ENCODE assay signal across 1 cellular context in the genomic region with DNA sequence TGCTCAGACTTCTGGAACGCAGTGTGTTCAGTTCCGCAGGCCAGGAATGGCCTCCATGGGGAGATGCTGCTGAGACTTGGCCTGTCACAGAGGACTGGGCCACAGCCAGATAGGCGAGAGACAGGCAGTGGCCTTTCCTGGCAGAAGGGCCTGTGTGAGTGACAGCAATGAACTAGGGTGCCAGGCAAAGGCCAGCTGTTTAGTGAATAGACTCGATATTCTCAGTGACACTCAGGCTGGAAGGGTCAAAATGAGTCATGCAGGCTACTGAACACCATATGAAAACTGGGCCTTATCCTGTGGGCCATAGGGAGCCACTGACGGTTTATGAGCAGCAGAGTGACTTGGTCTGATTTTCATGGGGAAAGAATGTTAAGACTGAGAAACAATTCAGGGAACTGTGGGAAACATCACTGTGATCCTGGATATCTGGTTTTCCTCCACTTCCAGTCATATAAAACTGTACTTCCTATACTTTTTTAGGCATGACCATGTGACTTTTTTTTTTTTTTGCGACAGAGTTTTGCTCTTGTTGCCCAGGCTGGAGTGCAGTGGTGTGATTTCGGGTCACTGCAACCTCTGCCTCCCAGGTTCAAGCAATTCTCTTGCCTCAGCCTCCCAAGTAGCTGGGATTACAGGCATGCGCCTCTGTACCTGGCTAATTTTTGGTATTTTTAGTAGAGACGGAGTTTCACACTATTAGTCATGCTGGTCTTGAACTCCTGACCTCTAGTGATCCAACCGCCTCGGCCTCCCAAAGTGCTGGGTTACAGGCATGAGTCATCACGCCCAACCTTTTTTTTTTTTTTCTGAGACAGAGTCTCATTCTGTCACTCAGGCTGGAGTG.
A peak's percentile ranks its signal among the peaks of the same experiment; 100 is the strongest.
TF ChIP-seq lines count a peak whose summit lies in the region.

No MANE protein-coding gene starts in this region.

TF ChIP-seq in HepG2, 621 proteins besides CTCF, POLR2A, EP300 and RAD21 (continued from another document and continues in another):
- TF ChIP-seq, protein P1, sequence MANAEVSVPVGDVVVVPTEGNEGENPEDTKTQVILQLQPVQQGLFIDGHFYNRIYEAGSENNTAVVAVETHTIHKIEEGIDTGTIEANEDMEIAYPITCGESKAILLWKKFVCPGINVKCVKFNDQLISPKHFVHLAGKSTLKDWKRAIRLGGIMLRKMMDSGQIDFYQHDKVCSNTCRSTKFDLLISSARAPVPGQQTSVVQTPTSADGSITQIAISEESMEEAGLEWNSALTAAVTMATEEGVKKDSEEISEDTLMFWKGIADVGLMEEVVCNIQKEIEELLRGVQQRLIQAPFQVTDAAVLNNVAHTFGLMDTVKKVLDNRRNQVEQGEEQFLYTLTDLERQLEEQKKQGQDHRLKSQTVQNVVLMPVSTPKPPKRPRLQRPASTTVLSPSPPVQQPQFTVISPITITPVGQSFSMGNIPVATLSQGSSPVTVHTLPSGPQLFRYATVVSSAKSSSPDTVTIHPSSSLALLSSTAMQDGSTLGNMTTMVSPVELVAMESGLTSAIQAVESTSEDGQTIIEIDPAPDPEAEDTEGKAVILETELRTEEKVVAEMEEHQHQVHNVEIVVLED (CRISPR knock-in tag; IDR thresholded peaks at IDR 0.05; ENCODE audit: borderline replicate concordance), result no peak
- TF ChIP-seq DNMT1 (CRISPR knock-in tag; IDR thresholded peaks at IDR 0.05), result no peak
- TF ChIP-seq, protein P2, sequence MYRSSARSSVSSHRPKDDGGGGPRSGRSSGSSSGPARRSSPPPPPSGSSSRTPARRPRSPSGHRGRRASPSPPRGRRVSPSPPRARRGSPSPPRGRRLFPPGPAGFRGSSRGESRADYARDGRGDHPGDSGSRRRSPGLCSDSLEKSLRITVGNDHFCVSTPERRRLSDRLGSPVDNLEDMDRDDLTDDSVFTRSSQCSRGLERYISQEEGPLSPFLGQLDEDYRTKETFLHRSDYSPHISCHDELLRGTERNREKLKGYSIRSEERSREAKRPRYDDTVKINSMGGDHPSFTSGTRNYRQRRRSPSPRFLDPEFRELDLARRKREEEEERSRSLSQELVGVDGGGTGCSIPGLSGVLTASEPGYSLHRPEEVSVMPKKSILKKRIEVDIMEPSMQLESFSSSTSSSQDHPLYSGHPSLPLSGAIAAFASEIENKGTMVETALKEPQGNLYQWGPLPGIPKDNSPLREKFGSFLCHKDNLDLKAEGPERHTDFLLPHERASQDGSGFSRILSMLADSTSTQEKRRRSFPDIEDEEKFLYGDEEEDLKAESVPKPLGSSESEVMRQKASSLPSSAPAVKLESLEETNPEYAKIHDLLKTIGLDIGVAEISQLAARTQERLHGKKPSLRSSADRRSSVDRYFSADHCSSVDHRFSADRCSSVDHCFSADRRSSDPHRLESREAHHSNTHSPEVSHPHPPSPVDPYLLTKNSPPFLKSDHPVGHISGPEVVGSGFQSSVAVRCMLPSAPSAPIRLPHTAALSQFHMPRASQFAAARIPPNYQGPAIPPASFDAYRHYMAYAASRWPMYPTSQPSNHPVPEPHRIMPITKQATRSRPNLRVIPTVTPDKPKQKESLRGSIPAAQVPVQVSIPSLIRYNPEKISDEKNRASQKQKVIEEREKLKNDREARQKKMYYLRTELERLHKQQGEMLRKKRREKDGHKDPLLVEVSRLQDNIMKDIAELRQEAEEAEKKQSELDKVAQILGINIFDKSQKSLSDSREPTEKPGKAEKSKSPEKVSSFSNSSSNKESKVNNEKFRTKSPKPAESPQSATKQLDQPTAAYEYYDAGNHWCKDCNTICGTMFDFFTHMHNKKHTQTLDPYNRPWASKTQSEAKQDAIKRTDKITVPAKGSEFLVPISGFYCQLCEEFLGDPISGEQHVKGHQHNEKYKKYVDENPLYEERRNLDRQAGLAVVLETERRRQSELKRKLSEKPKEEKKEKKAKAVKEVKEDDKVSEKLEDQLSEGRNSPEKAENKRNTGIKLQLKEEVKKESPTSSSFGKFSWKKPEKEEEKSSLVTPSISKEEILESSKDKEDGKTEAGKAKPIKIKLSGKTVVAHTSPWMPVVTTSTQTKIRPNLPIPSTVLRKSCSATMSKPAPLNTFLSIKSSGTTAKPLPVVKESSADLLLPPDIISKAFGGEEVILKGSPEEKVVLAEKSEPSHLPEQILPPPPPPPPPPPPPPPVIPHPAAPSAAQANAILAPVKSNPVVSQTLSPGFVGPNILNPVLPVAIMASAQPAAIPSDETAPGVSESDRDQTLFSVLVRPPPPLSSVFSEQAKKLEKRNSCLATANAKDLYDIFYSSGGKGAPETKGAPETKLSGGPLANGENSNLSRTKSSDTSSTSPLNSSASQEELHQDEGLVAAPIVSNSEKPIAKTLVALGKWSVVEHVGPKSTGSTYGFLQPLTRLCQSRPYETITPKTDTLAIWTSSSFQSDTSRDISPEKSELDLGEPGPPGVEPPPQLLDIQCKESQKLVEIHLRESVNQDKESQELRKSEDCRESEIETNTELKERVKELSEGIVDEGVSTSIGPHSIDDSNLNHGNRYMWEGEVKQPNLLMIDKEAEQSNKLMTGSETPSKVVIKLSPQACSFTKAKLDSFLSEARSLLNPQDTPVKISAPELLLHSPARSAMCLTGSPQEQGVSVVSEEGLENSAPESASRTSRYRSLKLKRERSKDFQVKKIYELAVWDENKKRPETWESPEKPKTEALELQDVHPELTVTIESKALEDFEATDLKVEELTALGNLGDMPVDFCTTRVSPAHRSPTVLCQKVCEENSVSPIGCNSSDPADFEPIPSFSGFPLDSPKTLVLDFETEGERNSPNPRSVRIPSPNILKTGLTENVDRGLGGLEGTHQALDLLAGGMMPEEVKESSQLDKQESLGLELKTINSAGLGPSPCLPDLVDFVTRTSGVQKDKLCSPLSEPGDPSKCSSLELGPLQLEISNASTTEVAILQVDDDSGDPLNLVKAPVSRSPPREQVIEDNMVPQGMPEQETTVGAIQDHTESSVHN (CRISPR knock-in tag; IDR thresholded peaks at IDR 0.05), result no peak
- TF ChIP-seq ZNF235 (CRISPR knock-in tag; IDR thresholded peaks at IDR 0.05; ENCODE audit: borderline replicate concordance), result no peak
- no peak for TF ChIP-seq GPN1 (CRISPR knock-in tag; IDR thresholded peaks at IDR 0.05; ENCODE audit: borderline replicate concordance)
- TF ChIP-seq, protein P3, sequence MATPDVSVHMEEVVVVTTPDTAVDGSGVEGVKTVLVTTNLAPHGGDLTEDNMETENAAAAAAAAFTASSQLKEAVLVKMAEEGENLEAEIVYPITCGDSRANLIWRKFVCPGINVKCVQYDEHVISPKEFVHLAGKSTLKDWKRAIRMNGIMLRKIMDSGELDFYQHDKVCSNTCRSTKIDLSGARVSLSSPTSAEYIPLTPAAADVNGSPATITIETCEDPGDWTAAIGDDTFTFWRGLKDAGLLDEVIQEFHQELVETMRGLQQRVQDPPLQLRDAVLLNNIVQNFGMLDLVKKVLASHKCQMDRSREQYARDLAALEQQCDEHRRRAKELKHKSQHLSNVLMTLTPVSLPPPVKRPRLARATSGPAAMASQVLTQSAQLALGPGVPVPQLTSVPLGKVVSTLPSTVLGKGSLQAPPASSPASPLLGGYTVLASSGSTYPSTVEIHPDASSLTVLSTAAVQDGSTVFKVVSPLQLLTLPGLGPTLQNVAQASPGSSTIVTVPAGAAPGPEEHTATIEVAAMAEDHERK (CRISPR knock-in tag; IDR thresholded peaks at IDR 0.05; ENCODE audit: low read depth), result no peak
- TF ChIP-seq GZF1 (CRISPR knock-in tag; IDR thresholded peaks at IDR 0.05), result no peak
- TF ChIP-seq, protein P4, sequence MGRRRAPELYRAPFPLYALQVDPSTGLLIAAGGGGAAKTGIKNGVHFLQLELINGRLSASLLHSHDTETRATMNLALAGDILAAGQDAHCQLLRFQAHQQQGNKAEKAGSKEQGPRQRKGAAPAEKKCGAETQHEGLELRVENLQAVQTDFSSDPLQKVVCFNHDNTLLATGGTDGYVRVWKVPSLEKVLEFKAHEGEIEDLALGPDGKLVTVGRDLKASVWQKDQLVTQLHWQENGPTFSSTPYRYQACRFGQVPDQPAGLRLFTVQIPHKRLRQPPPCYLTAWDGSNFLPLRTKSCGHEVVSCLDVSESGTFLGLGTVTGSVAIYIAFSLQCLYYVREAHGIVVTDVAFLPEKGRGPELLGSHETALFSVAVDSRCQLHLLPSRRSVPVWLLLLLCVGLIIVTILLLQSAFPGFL (CRISPR knock-in tag; IDR thresholded peaks at IDR 0.05), result no peak
- no peak; the same call in 1 of the 2 replicates for TF ChIP-seq ZMYM4 (CRISPR knock-in tag; IDR thresholded peaks at IDR 0.05)
- no peak for TF ChIP-seq ARNT (IDR thresholded peaks at IDR 0.05)
- TF ChIP-seq, protein P5, sequence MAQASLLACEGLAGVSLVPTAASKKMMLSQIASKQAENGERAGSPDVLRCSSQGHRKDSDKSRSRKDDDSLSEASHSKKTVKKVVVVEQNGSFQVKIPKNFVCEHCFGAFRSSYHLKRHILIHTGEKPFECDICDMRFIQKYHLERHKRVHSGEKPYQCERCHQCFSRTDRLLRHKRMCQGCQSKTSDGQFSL (CRISPR knock-in tag; IDR thresholded peaks at IDR 0.05), result no peak
- no peak for TF ChIP-seq ZNF570 (CRISPR knock-in tag; IDR thresholded peaks at IDR 0.05; ENCODE audit: borderline replicate concordance)
- TF ChIP-seq RFX3 (CRISPR knock-in tag; IDR thresholded peaks at IDR 0.05), result no peak
- TF ChIP-seq SMAD9 (CRISPR knock-in tag; IDR thresholded peaks at IDR 0.05), result no peak
- TF ChIP-seq GATAD2A (CRISPR knock-in tag; IDR thresholded peaks at IDR 0.05), result no peak
- no peak for TF ChIP-seq PAX8 (CRISPR knock-in tag; IDR thresholded peaks at IDR 0.05; ENCODE audit: borderline replicate concordance)
- no peak for TF ChIP-seq TGIF2 (CRISPR knock-in tag; IDR thresholded peaks at IDR 0.05)
- TF ChIP-seq MIER3 (CRISPR knock-in tag; IDR thresholded peaks at IDR 0.05; ENCODE audit: borderline replicate concordance), result 0 out of 2 replicates have a peak, but pooled peaks have one; percentile 43
- TF ChIP-seq, protein P6, sequence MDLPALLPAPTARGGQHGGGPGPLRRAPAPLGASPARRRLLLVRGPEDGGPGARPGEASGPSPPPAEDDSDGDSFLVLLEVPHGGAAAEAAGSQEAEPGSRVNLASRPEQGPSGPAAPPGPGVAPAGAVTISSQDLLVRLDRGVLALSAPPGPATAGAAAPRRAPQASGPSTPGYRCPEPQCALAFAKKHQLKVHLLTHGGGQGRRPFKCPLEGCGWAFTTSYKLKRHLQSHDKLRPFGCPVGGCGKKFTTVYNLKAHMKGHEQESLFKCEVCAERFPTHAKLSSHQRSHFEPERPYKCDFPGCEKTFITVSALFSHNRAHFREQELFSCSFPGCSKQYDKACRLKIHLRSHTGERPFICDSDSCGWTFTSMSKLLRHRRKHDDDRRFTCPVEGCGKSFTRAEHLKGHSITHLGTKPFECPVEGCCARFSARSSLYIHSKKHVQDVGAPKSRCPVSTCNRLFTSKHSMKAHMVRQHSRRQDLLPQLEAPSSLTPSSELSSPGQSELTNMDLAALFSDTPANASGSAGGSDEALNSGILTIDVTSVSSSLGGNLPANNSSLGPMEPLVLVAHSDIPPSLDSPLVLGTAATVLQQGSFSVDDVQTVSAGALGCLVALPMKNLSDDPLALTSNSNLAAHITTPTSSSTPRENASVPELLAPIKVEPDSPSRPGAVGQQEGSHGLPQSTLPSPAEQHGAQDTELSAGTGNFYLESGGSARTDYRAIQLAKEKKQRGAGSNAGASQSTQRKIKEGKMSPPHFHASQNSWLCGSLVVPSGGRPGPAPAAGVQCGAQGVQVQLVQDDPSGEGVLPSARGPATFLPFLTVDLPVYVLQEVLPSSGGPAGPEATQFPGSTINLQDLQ (CRISPR knock-in tag; IDR thresholded peaks at IDR 0.05), result no peak
- TF ChIP-seq, protein P7, sequence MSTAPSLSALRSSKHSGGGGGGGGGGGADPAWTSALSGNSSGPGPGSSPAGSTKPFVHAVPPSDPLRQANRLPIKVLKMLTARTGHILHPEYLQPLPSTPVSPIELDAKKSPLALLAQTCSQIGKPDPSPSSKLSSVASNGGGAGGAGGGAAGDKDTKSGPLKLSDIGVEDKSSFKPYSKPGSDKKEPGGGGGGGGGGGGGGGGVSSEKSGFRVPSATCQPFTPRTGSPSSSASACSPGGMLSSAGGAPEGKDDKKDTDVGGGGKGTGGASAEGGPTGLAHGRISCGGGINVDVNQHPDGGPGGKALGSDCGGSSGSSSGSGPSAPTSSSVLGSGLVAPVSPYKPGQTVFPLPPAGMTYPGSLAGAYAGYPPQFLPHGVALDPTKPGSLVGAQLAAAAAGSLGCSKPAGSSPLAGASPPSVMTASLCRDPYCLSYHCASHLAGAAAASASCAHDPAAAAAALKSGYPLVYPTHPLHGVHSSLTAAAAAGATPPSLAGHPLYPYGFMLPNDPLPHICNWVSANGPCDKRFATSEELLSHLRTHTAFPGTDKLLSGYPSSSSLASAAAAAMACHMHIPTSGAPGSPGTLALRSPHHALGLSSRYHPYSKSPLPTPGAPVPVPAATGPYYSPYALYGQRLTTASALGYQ (CRISPR knock-in tag; IDR thresholded peaks at IDR 0.05), result no peak; the same call in 1 of the 2 replicates
- TF ChIP-seq, protein P8, sequence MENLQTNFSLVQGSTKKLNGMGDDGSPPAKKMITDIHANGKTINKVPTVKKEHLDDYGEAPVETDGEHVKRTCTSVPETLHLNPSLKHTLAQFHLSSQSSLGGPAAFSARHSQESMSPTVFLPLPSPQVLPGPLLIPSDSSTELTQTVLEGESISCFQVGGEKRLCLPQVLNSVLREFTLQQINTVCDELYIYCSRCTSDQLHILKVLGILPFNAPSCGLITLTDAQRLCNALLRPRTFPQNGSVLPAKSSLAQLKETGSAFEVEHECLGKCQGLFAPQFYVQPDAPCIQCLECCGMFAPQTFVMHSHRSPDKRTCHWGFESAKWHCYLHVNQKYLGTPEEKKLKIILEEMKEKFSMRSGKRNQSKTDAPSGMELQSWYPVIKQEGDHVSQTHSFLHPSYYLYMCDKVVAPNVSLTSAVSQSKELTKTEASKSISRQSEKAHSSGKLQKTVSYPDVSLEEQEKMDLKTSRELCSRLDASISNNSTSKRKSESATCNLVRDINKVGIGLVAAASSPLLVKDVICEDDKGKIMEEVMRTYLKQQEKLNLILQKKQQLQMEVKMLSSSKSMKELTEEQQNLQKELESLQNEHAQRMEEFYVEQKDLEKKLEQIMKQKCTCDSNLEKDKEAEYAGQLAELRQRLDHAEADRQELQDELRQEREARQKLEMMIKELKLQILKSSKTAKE (CRISPR knock-in tag; IDR thresholded peaks at IDR 0.05; ENCODE audit: borderline replicate concordance), result no peak; the same call in 1 of the 2 replicates
- TF ChIP-seq, protein P9, sequence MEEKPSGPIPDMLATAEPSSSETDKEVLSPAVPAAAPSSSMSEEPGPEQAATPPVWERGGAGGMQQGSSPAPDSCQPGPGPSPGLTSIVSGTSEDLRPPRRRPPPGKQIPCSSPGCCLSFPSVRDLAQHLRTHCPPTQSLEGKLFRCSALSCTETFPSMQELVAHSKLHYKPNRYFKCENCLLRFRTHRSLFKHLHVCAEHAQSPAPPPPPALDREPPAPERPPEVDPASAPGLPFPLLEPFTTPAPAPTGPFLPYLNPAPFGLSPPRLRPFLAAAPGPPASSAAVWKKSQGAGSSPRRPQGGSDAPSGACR (CRISPR knock-in tag; IDR thresholded peaks at IDR 0.05), result no peak
- TF ChIP-seq, protein P10, sequence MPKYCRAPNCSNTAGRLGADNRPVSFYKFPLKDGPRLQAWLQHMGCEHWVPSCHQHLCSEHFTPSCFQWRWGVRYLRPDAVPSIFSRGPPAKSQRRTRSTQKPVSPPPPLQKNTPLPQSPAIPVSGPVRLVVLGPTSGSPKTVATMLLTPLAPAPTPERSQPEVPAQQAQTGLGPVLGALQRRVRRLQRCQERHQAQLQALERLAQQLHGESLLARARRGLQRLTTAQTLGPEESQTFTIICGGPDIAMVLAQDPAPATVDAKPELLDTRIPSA (CRISPR knock-in tag; IDR thresholded peaks at IDR 0.05; ENCODE audit: borderline replicate concordance), result no peak
- no peak for TF ChIP-seq ZNF331 (CRISPR knock-in tag; IDR thresholded peaks at IDR 0.05)
- TF ChIP-seq ZSCAN25 (CRISPR knock-in tag; IDR thresholded peaks at IDR 0.05), result no peak
- peak; percentile 61; the same call in 1 of the 2 replicates for TF ChIP-seq SOX5 (CRISPR knock-in tag; IDR thresholded peaks at IDR 0.05; ENCODE audit: borderline replicate concordance)
- no peak for TF ChIP-seq HNRNPK (IDR thresholded peaks at IDR 0.05; ENCODE audit: low read depth, low read length, poor library complexity, severe bottlenecking)
- no peak for TF ChIP-seq ZNF317 (CRISPR knock-in tag; IDR thresholded peaks at IDR 0.05)
- no peak for TF ChIP-seq RFXANK (CRISPR knock-in tag; IDR thresholded peaks at IDR 0.05)
- TF ChIP-seq MATR3 (CRISPR knock-in tag; IDR thresholded peaks at IDR 0.05), result no peak
- TF ChIP-seq PCBP1 (IDR thresholded peaks at IDR 0.05; ENCODE audit: borderline replicate concordance, low read depth, low read length), result no peak
- no peak for TF ChIP-seq ZFP36L2 (CRISPR knock-in tag; IDR thresholded peaks at IDR 0.05)
